Comparison of ENCODE assay signal across 1 cellular context in the genomic region with DNA sequence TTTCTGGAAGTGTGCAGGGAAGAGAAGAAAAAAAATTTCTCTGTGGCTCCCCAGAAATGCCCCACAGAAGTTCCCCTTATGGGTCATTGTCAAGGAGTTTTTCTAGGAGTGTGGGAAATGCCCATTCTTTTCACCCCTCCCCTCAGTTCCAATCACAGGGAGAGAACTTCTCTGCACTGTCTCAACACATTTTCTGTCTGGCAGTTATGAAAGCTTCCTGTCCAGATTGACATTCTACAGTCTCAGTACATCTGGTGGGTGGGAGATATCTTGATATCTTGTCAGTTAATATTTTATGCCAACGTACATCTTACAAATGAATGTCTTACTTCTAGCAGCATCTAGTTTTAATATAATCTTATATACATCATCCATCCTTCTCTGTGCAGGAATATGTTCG.
A peak's percentile ranks its signal among the peaks of the same experiment; 100 is the strongest.
TF ChIP-seq lines count a peak whose summit lies in the region.

No MANE protein-coding gene starts in this region.

TF ChIP-seq in SK-N-SH, 30 proteins besides CTCF, POLR2A, EP300 and RAD21 (continued from another document):
- TF ChIP-seq, protein P1, sequence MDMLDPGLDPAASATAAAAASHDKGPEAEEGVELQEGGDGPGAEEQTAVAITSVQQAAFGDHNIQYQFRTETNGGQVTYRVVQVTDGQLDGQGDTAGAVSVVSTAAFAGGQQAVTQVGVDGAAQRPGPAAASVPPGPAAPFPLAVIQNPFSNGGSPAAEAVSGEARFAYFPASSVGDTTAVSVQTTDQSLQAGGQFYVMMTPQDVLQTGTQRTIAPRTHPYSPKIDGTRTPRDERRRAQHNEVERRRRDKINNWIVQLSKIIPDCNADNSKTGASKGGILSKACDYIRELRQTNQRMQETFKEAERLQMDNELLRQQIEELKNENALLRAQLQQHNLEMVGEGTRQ (IDR thresholded peaks at IDR 0.05; ENCODE audit: borderline replicate concordance, low read depth, low read length), result no peak
- TF ChIP-seq GATA2 (CRISPR knock-in tag; IDR thresholded peaks at IDR 0.05) (peak; percentile 90), MEF2A (IDR thresholded peaks at IDR 0.05; ENCODE audit: borderline replicate concordance, low read depth) (no peak), CHD2 (IDR thresholded peaks at IDR 0.05; ENCODE audit: low read length, partially characterized antibody) (peak; percentile 63), FOSL2 (IDR thresholded peaks at IDR 0.05; ENCODE audit: borderline replicate concordance, low read depth) (no peak), TEAD4 (IDR thresholded peaks at IDR 0.05; ENCODE audit: borderline replicate concordance, insufficient read depth) (peak; percentile 25; the same call in 1 of the 2 replicates), YY1 (IDR thresholded peaks at IDR 0.05; ENCODE audit: low read depth) (no peak), IRF3 (IDR thresholded peaks at IDR 0.05; ENCODE audit: low read depth, low read length) (no peak), TCF12 (IDR thresholded peaks at IDR 0.05) (peak; percentile 85), SMC3 (IDR thresholded peaks at IDR 0.05; ENCODE audit: low read depth, low read length) (no peak), TAF1 (IDR thresholded peaks at IDR 0.05; ENCODE audit: borderline replicate concordance, low read depth, low read length) (no peak), PBX3 (IDR thresholded peaks at IDR 0.05) (peak; percentile 83), FOXJ3 (CRISPR knock-in tag; IDR thresholded peaks at IDR 0.05) (no peak), RFX5 (IDR thresholded peaks at IDR 0.05; ENCODE audit: low read length) (no peak)
- TF ChIP-seq, protein P2, sequence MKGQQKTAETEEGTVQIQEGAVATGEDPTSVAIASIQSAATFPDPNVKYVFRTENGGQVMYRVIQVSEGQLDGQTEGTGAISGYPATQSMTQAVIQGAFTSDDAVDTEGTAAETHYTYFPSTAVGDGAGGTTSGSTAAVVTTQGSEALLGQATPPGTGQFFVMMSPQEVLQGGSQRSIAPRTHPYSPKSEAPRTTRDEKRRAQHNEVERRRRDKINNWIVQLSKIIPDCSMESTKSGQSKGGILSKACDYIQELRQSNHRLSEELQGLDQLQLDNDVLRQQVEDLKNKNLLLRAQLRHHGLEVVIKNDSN (IDR thresholded peaks at IDR 0.05; ENCODE audit: borderline replicate concordance, low read depth), result no peak
- TF ChIP-seq, protein P3, sequence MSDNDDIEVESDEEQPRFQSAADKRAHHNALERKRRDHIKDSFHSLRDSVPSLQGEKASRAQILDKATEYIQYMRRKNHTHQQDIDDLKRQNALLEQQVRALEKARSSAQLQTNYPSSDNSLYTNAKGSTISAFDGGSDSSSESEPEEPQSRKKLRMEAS (IDR thresholded peaks at IDR 0.05; ENCODE audit: low read depth), result no peak
- TF ChIP-seq, protein P4, sequence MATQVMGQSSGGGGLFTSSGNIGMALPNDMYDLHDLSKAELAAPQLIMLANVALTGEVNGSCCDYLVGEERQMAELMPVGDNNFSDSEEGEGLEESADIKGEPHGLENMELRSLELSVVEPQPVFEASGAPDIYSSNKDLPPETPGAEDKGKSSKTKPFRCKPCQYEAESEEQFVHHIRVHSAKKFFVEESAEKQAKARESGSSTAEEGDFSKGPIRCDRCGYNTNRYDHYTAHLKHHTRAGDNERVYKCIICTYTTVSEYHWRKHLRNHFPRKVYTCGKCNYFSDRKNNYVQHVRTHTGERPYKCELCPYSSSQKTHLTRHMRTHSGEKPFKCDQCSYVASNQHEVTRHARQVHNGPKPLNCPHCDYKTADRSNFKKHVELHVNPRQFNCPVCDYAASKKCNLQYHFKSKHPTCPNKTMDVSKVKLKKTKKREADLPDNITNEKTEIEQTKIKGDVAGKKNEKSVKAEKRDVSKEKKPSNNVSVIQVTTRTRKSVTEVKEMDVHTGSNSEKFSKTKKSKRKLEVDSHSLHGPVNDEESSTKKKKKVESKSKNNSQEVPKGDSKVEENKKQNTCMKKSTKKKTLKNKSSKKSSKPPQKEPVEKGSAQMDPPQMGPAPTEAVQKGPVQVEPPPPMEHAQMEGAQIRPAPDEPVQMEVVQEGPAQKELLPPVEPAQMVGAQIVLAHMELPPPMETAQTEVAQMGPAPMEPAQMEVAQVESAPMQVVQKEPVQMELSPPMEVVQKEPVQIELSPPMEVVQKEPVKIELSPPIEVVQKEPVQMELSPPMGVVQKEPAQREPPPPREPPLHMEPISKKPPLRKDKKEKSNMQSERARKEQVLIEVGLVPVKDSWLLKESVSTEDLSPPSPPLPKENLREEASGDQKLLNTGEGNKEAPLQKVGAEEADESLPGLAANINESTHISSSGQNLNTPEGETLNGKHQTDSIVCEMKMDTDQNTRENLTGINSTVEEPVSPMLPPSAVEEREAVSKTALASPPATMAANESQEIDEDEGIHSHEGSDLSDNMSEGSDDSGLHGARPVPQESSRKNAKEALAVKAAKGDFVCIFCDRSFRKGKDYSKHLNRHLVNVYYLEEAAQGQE (IDR thresholded peaks at IDR 0.05; ENCODE audit: low read depth, low read length), result no peak
